In the genomic region with DNA sequence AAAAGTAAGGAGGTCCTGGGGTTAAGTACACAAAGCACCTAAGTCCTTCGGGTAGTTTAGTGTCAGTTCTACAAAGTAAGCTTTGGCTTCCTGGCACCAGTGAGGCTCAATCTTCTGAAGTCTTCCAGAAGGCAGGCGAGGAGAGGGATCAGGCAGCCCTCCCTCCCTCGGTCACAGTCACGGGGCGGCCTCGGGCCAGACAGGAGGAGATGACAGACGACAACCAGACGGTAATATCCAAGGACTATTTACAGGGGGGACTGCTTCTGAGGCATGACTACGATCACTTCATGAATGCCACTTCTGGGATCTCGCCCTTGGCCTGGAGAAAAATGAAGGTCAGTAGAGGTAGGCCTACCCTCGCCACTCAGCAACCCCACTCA, we compare ENCODE assay signal across 8 cellular contexts. TPM values are rescaled to one million over a fixed set of nuclear protein-coding genes. Genes with fewer than 3 reads are reported as not detected.
DNase-seq lines count a peak whose midpoint lies in the region; ATAC-seq and TF ChIP-seq lines count a peak whose summit lies in the region.

No MANE protein-coding gene starts in this region.

- H3K27me3 Mint-ChIP-seq in T-cell: no peaks in the 10 kb centered on the region

- no peaks in the 10 kb centered on the region for H3K27me3 ChIP-seq in H7 (ENCODE audit: control insufficient read depth, insufficient read depth, low read length)
- no peaks in the 10 kb centered on the region for H3K27me3 ChIP-seq in psoas muscle (ENCODE audit: insufficient read depth in 3 of 3, low read length in 2 of 3)

- 21 to 28% (median 23%) methylated on average over 11 of the region's 11 CpGs for WGBS in psoas muscle, 3 donors

- POLR2A ChIA-PET in T-cell (lab: Charles Lee) (interaction anchor here in 1 of 2 donors (1.0 kb wide), 1 partner anchor 12 kb away, joined by 3 read pairs; no protein-coding TSS in a partner anchor), HEK293T (lab: Yijun Ruan, JAX) (interaction anchor here (0.6 to 8.8 kb wide), 5 partner anchors 12 to 88 kb away, joined by 3 to 144 read pairs (median 5); a partner anchor contains a TSS)

- H3K27ac ChIP-seq in psoas muscle: peak overlapping the region; percentile 76

- H3K9me3 Mint-ChIP-seq in T-cell: no peaks in the 10 kb centered on the region

- peak overlapping the region; percentile 83 to 91 (median 86) for H3K4me3 Mint-ChIP-seq in T-cell

- H3K36me3 ChIP-seq in H7 (replicated peaks; ENCODE audit: control insufficient read depth, insufficient read depth, low read length) (peaks cover 36% of the 10 kb centered on the region), psoas muscle (ENCODE audit: insufficient read depth in 1 of 2, low read depth in 1 of 2) (peaks cover 4 to 77% of the 10 kb centered on the region in 2 donors)

- CTCF ChIA-PET in T-cell (lab: Charles Lee) (interaction anchor here in 1 of 2 donors (1.4 kb wide), 1 partner anchor 22 kb away, joined by 3 read pairs; no protein-coding TSS in a partner anchor), HEK293T (lab: Yijun Ruan, JAX) (interaction anchor here (0.5 kb wide), 1 partner anchor 62 kb away, joined by 3 read pairs; no protein-coding TSS in a partner anchor)

- H3K4me1 Mint-ChIP-seq in T-cell: peaks cover 45 to 52% (median 51%) of the 10 kb centered on the region in 3 donors

- H3K27ac Mint-ChIP-seq in T-cell: peak overlapping the region; percentile 94 to 96

- TF ChIP-seq CTCF in fibroblast of the aortic adventitia (IDR thresholded peaks at IDR 0.05; ENCODE audit: insufficient read depth, low read length): no peak
- TF ChIP-seq CTCF in psoas muscle (IDR thresholded peaks at IDR 0.05): no peak

- no peaks in the 10 kb centered on the region for H3K9me3 ChIP-seq in psoas muscle

- intact Hi-C loops in psoas muscle (cut with DNase I): no loop called here

- DNase-seq in H7: peak; percentile 70
- DNase-seq in T-cell: peak in 2 of 34 experiments; percentile 20 to 26
- DNase-seq in fibroblast of the aortic adventitia (ENCODE audit: low read depth): no peak
- no peak for DNase-seq in psoas muscle
- DNase-seq in COLO668 (lab: John Stamatoyannopoulos, UW; ENCODE audit: unreplicated experiment): no peak
- DNase-seq in HEK293T (ENCODE audit: extremely low spot score): no peak
- DNase-seq in HCEC 1CT: no peak

- ATAC-seq in T-cell (replicated peaks in 1 of 4) (peak in 2 of 4 experiments; percentile 0 to 16), psoas muscle (peak in 2 of 4 donors; percentile 1 to 2), GM21381 (IDR thresholded peaks at IDR 0.05; ENCODE audit: unreplicated experiment) (no peak)

- H3K36me3 Mint-ChIP-seq in T-cell: peaks cover 41% of the 10 kb centered on the region

- peaks cover 26% of the 10 kb centered on the region for H3K4me1 ChIP-seq in psoas muscle

- H3K4me3 ChIP-seq in H7 (ENCODE audit: insufficient read depth, low read depth, low read length) (0 out of 2 replicates have a peak overlapping the region, but pooled peaks have one; percentile 5), fibroblast of the aortic adventitia (ENCODE audit: low read depth, low read length) (peak overlapping the region; percentile 19), psoas muscle (peak overlapping the region; percentile 95)

TF ChIP-seq in HEK293T, 16 proteins besides CTCF, POLR2A, EP300 and RAD21:
- no peak for TF ChIP-seq TARDBP (IDR thresholded peaks at IDR 0.05)
- no peak for TF ChIP-seq BHLHE40 (IDR thresholded peaks at IDR 0.05; ENCODE audit: borderline replicate concordance)
- TF ChIP-seq, protein P1, sequence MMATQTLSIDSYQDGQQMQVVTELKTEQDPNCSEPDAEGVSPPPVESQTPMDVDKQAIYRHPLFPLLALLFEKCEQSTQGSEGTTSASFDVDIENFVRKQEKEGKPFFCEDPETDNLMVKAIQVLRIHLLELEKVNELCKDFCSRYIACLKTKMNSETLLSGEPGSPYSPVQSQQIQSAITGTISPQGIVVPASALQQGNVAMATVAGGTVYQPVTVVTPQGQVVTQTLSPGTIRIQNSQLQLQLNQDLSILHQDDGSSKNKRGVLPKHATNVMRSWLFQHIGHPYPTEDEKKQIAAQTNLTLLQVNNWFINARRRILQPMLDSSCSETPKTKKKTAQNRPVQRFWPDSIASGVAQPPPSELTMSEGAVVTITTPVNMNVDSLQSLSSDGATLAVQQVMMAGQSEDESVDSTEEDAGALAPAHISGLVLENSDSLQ (IDR thresholded peaks at IDR 0.05): no peak
- no peak for TF ChIP-seq HDGF (IDR thresholded peaks at IDR 0.05; ENCODE audit: borderline replicate concordance)
- no peak for TF ChIP-seq NFRKB (IDR thresholded peaks at IDR 0.05)
- TF ChIP-seq CTBP1 (IDR thresholded peaks at IDR 0.05; ENCODE audit: borderline replicate concordance): no peak
- TF ChIP-seq FOXA1 (IDR thresholded peaks at IDR 0.05): no peak
- TF ChIP-seq FOXM1 (IDR thresholded peaks at IDR 0.05; ENCODE audit: borderline replicate concordance): no peak
- TF ChIP-seq SUZ12 (IDR thresholded peaks at IDR 0.05): no peak
- no peak for TF ChIP-seq ELF4 (IDR thresholded peaks at IDR 0.05)
- no peak for TF ChIP-seq SP1 (IDR thresholded peaks at IDR 0.05)
- TF ChIP-seq FOXK2 (IDR thresholded peaks at IDR 0.05): no peak
- no peak for TF ChIP-seq ARNT (IDR thresholded peaks at IDR 0.05)

RNA-seq across cellular contexts. Expression of a gene that starts 0.4 kb away (rescaled TPM):
- total RNA-seq in H7 (2014; rRNA removed; shearing (Covaris generic)): 30.2 and 42.1 TPM in 2 replicates
- 10 to 100 TPM; 11.2 to 27.6 (median 23.0) TPM for total RNA-seq in T-cell
- 4.5 and 14.7 TPM in 2 replicates for total RNA-seq in fibroblast of the aortic adventitia (ENCODE audit: low replicate concordance)
- total RNA-seq in psoas muscle: 10 to 100 TPM in 1 of 4 donors, 1 to 10 TPM in 3; 6.2 to 11.5 (median 8.4) TPM
- 10 to 100 TPM; 16.6 to 37.7 (median 21.7) TPM for polyA plus RNA-seq in psoas muscle

RNA-seq across cellular contexts. Expression of a gene that starts 5.0 kb away (rescaled TPM):
- total RNA-seq in H7 (2014; rRNA removed; shearing (Covaris generic)): 50.1 and 55.2 TPM in 2 replicates
- total RNA-seq in T-cell (10 to 100 TPM; 27.7 to 53.3 (median 46.5) TPM), fibroblast of the aortic adventitia (ENCODE audit: low replicate concordance) (39.4 and 54.7 TPM in 2 replicates), psoas muscle (10 to 100 TPM; 12.2 to 18.5 (median 16.0) TPM)
- 10 to 100 TPM; 31.5 to 42.0 (median 34.4) TPM for polyA plus RNA-seq in psoas muscle

RNA-seq across cellular contexts. Expression of a gene that starts 13.1 kb away (rescaled TPM):
- 19.1 and 19.3 TPM in 2 replicates for total RNA-seq in H7 (2014; rRNA removed; shearing (Covaris generic))
- total RNA-seq in T-cell: 100 to 1,000 TPM; 160 to 321 (median 169) TPM
- 27.8 and 77.6 TPM in 2 replicates for total RNA-seq in fibroblast of the aortic adventitia (ENCODE audit: low replicate concordance)
- 10 to 100 TPM; 38.3 to 45.4 (median 41.9) TPM for total RNA-seq in psoas muscle
- 10 to 100 TPM; 36.3 to 67.0 (median 49.7) TPM for polyA plus RNA-seq in psoas muscle

RNA-seq across cellular contexts. Expression of a gene that starts 21.0 kb away (rescaled TPM):
- 32.1 and 42.9 TPM in 2 replicates for total RNA-seq in H7 (2014; rRNA removed; shearing (Covaris generic))
- total RNA-seq in T-cell (10 to 100 TPM; 15.1 to 29.5 (median 29.0) TPM), fibroblast of the aortic adventitia (ENCODE audit: low replicate concordance) (15.6 and 42.9 TPM in 2 replicates), psoas muscle (10 to 100 TPM; 13.5 to 19.9 (median 18.3) TPM)
- polyA plus RNA-seq in psoas muscle: 10 to 100 TPM; 18.0 to 26.5 (median 20.1) TPM

RNA-seq across cellular contexts. Expression of a gene that starts 30.8 kb away (rescaled TPM):
- total RNA-seq in H7 (2014; rRNA removed; shearing (Covaris generic)): 155 and 172 TPM in 2 replicates
- total RNA-seq in T-cell: 10 to 100 TPM; 65.6 to 84.8 (median 76.1) TPM
- total RNA-seq in fibroblast of the aortic adventitia (ENCODE audit: low replicate concordance): 17.0 and 76.5 TPM in 2 replicates
- 10 to 100 TPM; 31.7 to 44.7 (median 36.2) TPM for total RNA-seq in psoas muscle
- polyA plus RNA-seq in psoas muscle: 10 to 100 TPM; 44.0 to 92.6 (median 48.8) TPM

Comparison
In these comparisons a context has a peak if more than half of its experiments do, and no peak if none do; other contexts are left out.
1. H3K4me3 ChIP-seq: peak in every context shown above with its lines; median percentile 95 in psoas muscle; 19 in fibroblast of the aortic adventitia; 5 in H7.